Comparison of ENCODE assay signal across 29 cellular contexts in the genomic region with DNA sequence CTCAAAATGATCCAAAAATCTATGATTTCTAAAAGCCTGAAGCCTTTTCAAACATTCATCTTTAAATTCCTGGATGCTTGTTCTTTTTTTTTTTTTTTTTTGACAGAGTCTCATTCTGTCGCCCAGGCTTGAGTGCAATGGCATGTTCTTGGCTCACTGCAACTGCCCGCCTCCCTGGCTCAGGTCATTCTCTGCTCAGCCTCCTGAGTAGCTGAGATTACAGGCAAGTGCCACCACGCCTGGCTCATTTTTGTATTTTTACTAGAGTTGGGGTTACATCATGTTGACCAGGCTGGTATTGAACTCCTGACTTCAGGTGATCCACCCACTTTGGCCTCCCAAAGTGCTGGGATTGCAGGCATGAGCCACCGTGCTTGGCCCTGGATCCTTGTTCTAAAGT.
"Had no signal": no experiment of that assay in that cellular context is flagged by ENCODE, and none has a peak within 500 bp of the region (broad histone marks: within the 10 kb centered on the region; RNA-seq: fewer than 3 reads in every experiment).

No MANE protein-coding gene starts in this region.

- H3K9ac ChIP-seq: neural progenitor cell, parathyroid adenoma had no signal

- H3K4me3 ChIP-seq: neural progenitor cell, ovary, prostate gland, skin epidermis, smooth muscle cell, spleen, suprapubic skin, testis, tibial artery, transverse colon, upper lobe of right lung, uterus had no signal

- DNase-seq: naive thymus-derived CD4-positive, alpha-beta T cell; natural killer cell; occipital lobe; ovary; retina; right cardiac atrium; spleen; stimulated activated CD4-positive, alpha-beta T cell treated with anti-CD3 and anti-CD28 coated beads, Interleukin-12 subunit alpha, Interleukin-12 subunit beta, amount 100 ng/mL, for 4 hours; stimulated activated CD4-positive, alpha-beta T cell treated with anti-CD3 and anti-CD28 coated beads, Interleukin-1b, Interleukin-23, amount 100 ng/mL, for 48 hours; stimulated activated CD4-positive, alpha-beta T cell treated with anti-CD3 and anti-CD28 coated beads, Interleukin-4, amount 100 ng/mL, for 1 hour; stimulated activated CD4-positive, alpha-beta T cell treated with anti-CD3 and anti-CD28 coated beads, Interleukin-4, amount 100 ng/mL, for 4 hours; stimulated activated CD8-positive, alpha-beta memory T cell treated with anti-CD3 and anti-CD28 coated beads, Interleukin-4, amount 100 ng/mL, for 48 hours; stimulated activated naive CD4-positive, alpha-beta T cell; stimulated activated naive CD8-positive, alpha-beta T cell treated with anti-CD3 and anti-CD28 coated beads, Interleukin-15, amount 100 ng/mL, for 72 hours; stimulated activated naive CD8-positive, alpha-beta T cell treated with anti-CD3 and anti-CD28 coated beads, Interleukin-15, Interleukin-2, amounts not matched to agents 100 U/mL and 50 U/mL, for 24 hours; substantia nigra; testis; tibial artery; transverse colon; upper lobe of right lung; uterus had no signal

- ATAC-seq: naive thymus-derived CD4-positive, alpha-beta T cell; natural killer cell; right cardiac atrium; sciatic nerve; stimulated activated memory B cell treated with anti-CD40 and anti-IgM and Interleukin-4, amounts not matched to agents 10 μg/mL and 1 μg/mL and 100 μg/mL, for 72 hours; stimulated activated naive CD8-positive, alpha-beta T cell treated with anti-CD3 and anti-CD28 coated beads, Interleukin-15, amount 100 ng/mL, for 72 hours; stimulated activated naive CD8-positive, alpha-beta T cell treated with anti-CD3 and anti-CD28 coated beads, Interleukin-15, Interleukin-2, amounts not matched to agents 100 U/mL and 50 U/mL, for 24 hours; upper lobe of right lung had no signal

- H3K9me3 ChIP-seq: ovary, prostate gland, spleen, suprapubic skin, testis, tibial artery, transverse colon, upper lobe of right lung, uterus had no signal

- H3K27me3 ChIP-seq: neural progenitor cell, ovary, spleen, suprapubic skin, testis, tibial artery, transverse colon, upper lobe of right lung, uterus had no signal

- H3K27ac ChIP-seq: neural progenitor cell, ovary, parathyroid adenoma, prostate gland, skin epidermis, spleen, suprapubic skin, testis, tibial artery, transverse colon, upper lobe of right lung, uterus had no signal

- H3K36me3 ChIP-seq: neural progenitor cell, ovary, prostate gland, spleen, suprapubic skin, tibial artery, transverse colon, upper lobe of right lung, uterus had no signal

- H3K4me1 ChIP-seq: neural progenitor cell, parathyroid adenoma, prostate gland, spleen, suprapubic skin, testis, tibial artery, transverse colon, upper lobe of right lung, uterus had no signal
